In genomic region chr3:168544097-168544957, GRCh38 we compare ENCODE assay signal across 18 cellular contexts.
DNase-seq lines count a peak whose midpoint lies in the region; ATAC-seq, FAIRE-seq and TF ChIP-seq lines count a peak whose summit lies in the region.
"Had no signal": no experiment of that assay in that cellular context is flagged by ENCODE, and none has a peak within 500 bp of the region (broad histone marks: within the 10 kb centered on the region; RNA-seq: fewer than 3 reads in every experiment).

No MANE protein-coding gene starts in this region.

- H3K4me3 Mint-ChIP-seq in osteocyte (ENCODE audit: unreplicated experiment) (no peak overlapping the region), MCF 10A (ENCODE audit: unreplicated experiment) (no peak overlapping the region)
- H3K4me3 Mint-ChIP-seq: activated naive CD4-positive, alpha-beta T cell treated with anti-CD3 and anti-CD28 coated beads for 36 hours; B cell; IgD-negative memory B cell; T-helper 2 cell treated with Interferon-gamma antibody and Interleukin-4, amounts not matched to agents 5 μg/mL and 100 μg/mL, for 36 hours had no signal

- H2BK5ac ChIP-seq in H1 (ENCODE audit: low read depth, low read length), result peak overlapping the region; percentile 53; the same call in 1 of the 2 replicates

- no peak overlapping the region for H3K4me3 ChIP-seq in HEK293 (ENCODE audit: low read depth, low read length)
- no peak overlapping the region for H3K4me3 ChIP-seq in OCI-LY1 (ENCODE audit: low read depth, low read length, poor library complexity, severe bottlenecking)
- H3K4me3 ChIP-seq in H1 (ENCODE audit: extremely low read depth in 1 of 4, insufficient read depth in 2 of 4, low read depth in 3 of 4, low read length in 4 of 4), result no peak overlapping the region
- H3K4me3 ChIP-seq: left lung, sigmoid colon had no signal

- no peaks in the 10 kb centered on the region; the same call in 1 of the 2 replicates for H3K23me2 ChIP-seq in H1 (ENCODE audit: low read depth, low read length)

- no peak overlapping the region for H3K27ac ChIP-seq in HEK293 (ENCODE audit: extremely low read depth, low read depth, low read length)
- no peak overlapping the region for H3K27ac ChIP-seq in OCI-LY1 (ENCODE audit: low read depth, low read length, poor library complexity, severe bottlenecking)
- no peak overlapping the region for H3K27ac ChIP-seq in H1 (ENCODE audit: low read depth, low read length)
- H3K27ac ChIP-seq: left lung, sigmoid colon had no signal

- peaks cover 5% of the 10 kb centered on the region for H3K4me1 Mint-ChIP-seq in osteocyte (ENCODE audit: unreplicated experiment)
- H3K4me1 Mint-ChIP-seq in MCF 10A (ENCODE audit: insufficient read depth, unreplicated experiment), result no peaks in the 10 kb centered on the region
- H3K4me1 Mint-ChIP-seq: B cell, IgD-negative memory B cell had no signal

- H4K8ac ChIP-seq in H1 (ENCODE audit: extremely low read depth, insufficient read depth, low read length), result no peak overlapping the region

- peak; percentile 88 for FAIRE-seq in H1 (lab: Jason Lieb, UNC)

- no peak overlapping the region for H3K23ac ChIP-seq in H1 (ENCODE audit: insufficient read length)

- TF ChIP-seq EP300 in H1 (IDR thresholded peaks at IDR 0.05; ENCODE audit: borderline replicate concordance in 1 of 2, low read depth in 2 of 2, low read length in 2 of 2), result no peak

- no peaks in the 10 kb centered on the region for H3K79me2 ChIP-seq in OCI-LY1 (ENCODE audit: insufficient read depth, low read length)
- no peaks in the 10 kb centered on the region for H3K79me2 ChIP-seq in H1 (ENCODE audit: control insufficient read depth in 1 of 2, insufficient read depth in 2 of 2, low read length in 2 of 2)

- H4K91ac ChIP-seq in H1 (replicated peaks; ENCODE audit: insufficient read length, low read length), result no peak overlapping the region

- no peak overlapping the region for H2AFZ ChIP-seq in OCI-LY1 (ENCODE audit: low read length)
- no peak overlapping the region for H2AFZ ChIP-seq in H1 (ENCODE audit: low read length)

- no peak overlapping the region for H3K56ac ChIP-seq in H1 (replicated peaks; ENCODE audit: insufficient read length, low read depth, low read length)

- H4K5ac ChIP-seq in H1 (ENCODE audit: insufficient read length, low read depth, low read length), result no peak overlapping the region

- H3K36me3 Mint-ChIP-seq in osteocyte (ENCODE audit: unreplicated experiment) (no peaks in the 10 kb centered on the region), MCF 10A (ENCODE audit: insufficient read depth, unreplicated experiment) (no peaks in the 10 kb centered on the region)
- H3K36me3 Mint-ChIP-seq: IgD-negative memory B cell had no signal

- H2AK5ac ChIP-seq in H1 (ENCODE audit: low read depth, low read length), result no peak overlapping the region

- no peak for TF ChIP-seq CTCF in HEK293 (tag by site-specific recombination; IDR thresholded peaks at IDR 0.05)
- peak; percentile 32 for TF ChIP-seq CTCF in OCI-LY1 (IDR thresholded peaks at IDR 0.05; ENCODE audit: low read length)
- TF ChIP-seq CTCF in H1 (IDR thresholded peaks at IDR 0.05; ENCODE audit: control extremely low read depth in 1 of 3, insufficient read depth in 1 of 3, low read depth in 1 of 3, low read length in 3 of 3), result no peak
- peak; percentile 19 for TF ChIP-seq CTCF in osteocyte (IDR thresholded peaks at IDR 0.05)
- TF ChIP-seq CTCF in MCF 10A (IDR thresholded peaks at IDR 0.05; ENCODE audit: unreplicated experiment), result no peak

- no peak for TF ChIP-seq POLR2A in H1 (IDR thresholded peaks at IDR 0.05; ENCODE audit: control extremely low read depth in 1 of 2, low read depth in 2 of 2, low read length in 2 of 2)

- H3K27me3 Mint-ChIP-seq in osteocyte (ENCODE audit: unreplicated experiment) (no peaks in the 10 kb centered on the region), MCF 10A (ENCODE audit: insufficient read depth, unreplicated experiment) (peaks cover 84% of the 10 kb centered on the region)
- H3K27me3 Mint-ChIP-seq: B cell, IgD-negative memory B cell had no signal

- no peak overlapping the region for H3K4ac ChIP-seq in H1 (replicated peaks; ENCODE audit: insufficient read length, low read depth, low read length)

- BruUV-seq in MCF 10A (replicated peaks; lab: Mats Ljungman, UMichigan), result no TSS peak

- ATAC-seq in GM18519 (IDR thresholded peaks at IDR 0.05; ENCODE audit: low FRiP score, unreplicated experiment), result no peak
- ATAC-seq: left lung, Right ventricle myocardium inferior had no signal

- H4K20me1 ChIP-seq in OCI-LY1 (ENCODE audit: insufficient read depth, low read length) (no peaks in the 10 kb centered on the region), H1 (replicated peaks in 1 of 2; ENCODE audit: control insufficient read depth in 1 of 2, insufficient read depth in 2 of 2, low read length in 2 of 2) (no peaks in the 10 kb centered on the region)

- H2BK15ac ChIP-seq in H1 (ENCODE audit: low read length), result no peak overlapping the region

- no peak overlapping the region for H3K18ac ChIP-seq in H1 (ENCODE audit: extremely low read depth, low read length)

- H2BK12ac ChIP-seq in H1 (ENCODE audit: low read depth, low read length), result 0 out of 2 replicates have a peak overlapping the region, but pooled peaks have one; percentile 17

- H3K4me1 ChIP-seq in HEK293 (ENCODE audit: control insufficient read depth, insufficient read depth, low read length), result no peaks in the 10 kb centered on the region
- no peaks in the 10 kb centered on the region for H3K4me1 ChIP-seq in OCI-LY1 (ENCODE audit: insufficient read depth, low read length, severe bottlenecking)
- peaks cover 2 to 9% (median 4%) of the 10 kb centered on the region in 4 experiments; a peak in 4 of 7 replicates for H3K4me1 ChIP-seq in H1 (replicated peaks in 1 of 4; ENCODE audit: control insufficient read depth in 3 of 4, insufficient read depth in 4 of 4, low read length in 3 of 4)
- H3K4me1 ChIP-seq: left lung had no signal

- CTCF ChIA-PET in HEK293 (lab: Yijun Ruan, JAX), result interaction anchor here (0.6 to 1.2 kb wide), 2 partner anchors 76 to 330 kb away, joined by 5 to 7 read pairs; no protein-coding TSS in a partner anchor
- CTCF ChIA-PET in H1 (lab: Charles Lee; ENCODE audit: partially characterized antibody), result interaction anchor here (0.7 to 1.7 kb wide), 7 partner anchors 13 to 333 kb away, joined by 3 to 7 read pairs (median 3); no protein-coding TSS in a partner anchor
- CTCF ChIA-PET in MCF 10A (lab: Yijun Ruan, JAX), result interaction anchor here (0.6 to 0.7 kb wide), 2 partner anchors 17 to 329 kb away, joined by 3 to 7 read pairs; no protein-coding TSS in a partner anchor

- no peak overlapping the region for H2BK20ac ChIP-seq in H1 (ENCODE audit: low read length)

- DNase-seq in H1 (ENCODE audit: low read depth in 1 of 2, low spot score in 2 of 2) (no peak), osteocyte (ENCODE audit: extremely low spot score, unreplicated experiment) (no peak), MCF 10A (ENCODE audit: unreplicated experiment) (no peak)
- DNase-seq in stimulated activated CD4-positive, alpha-beta T cell treated with anti-CD3 and anti-CD28 coated beads, Interleukin-1b, Interleukin-23, amount 100 ng/mL, for 48 hours, result no peak
- DNase-seq: activated naive CD4-positive, alpha-beta T cell treated with anti-CD3 and anti-CD28 coated beads for 36 hours; hypothalamus; left lung; NCI-H2081 treated with DMSO at 0.1 percent for 48 hours; sigmoid colon; stimulated activated CD4-positive, alpha-beta T cell treated with anti-CD3 and anti-CD28 coated beads, Interleukin-4, amount 100 ng/mL, for 1 hour; stimulated activated CD8-positive, alpha-beta memory T cell treated with anti-CD3 and anti-CD28 coated beads, Interleukin-4, amount 100 ng/mL, for 48 hours had no signal

- POLR2A ChIA-PET in HEK293 (lab: Yijun Ruan, JAX) (no interaction called here), H1 (lab: Charles Lee; ENCODE audit: partially characterized antibody) (no interaction called here), MCF 10A (lab: Yijun Ruan, JAX) (no interaction called here)

- H3K27me3 ChIP-seq in OCI-LY1 (ENCODE audit: insufficient read depth, low read length), result no peaks in the 10 kb centered on the region
- H3K27me3 ChIP-seq in H1 (replicated peaks in 1 of 4; ENCODE audit: control insufficient read depth in 3 of 4, extremely low read depth in 1 of 4, insufficient read depth in 3 of 4, low read length in 3 of 4), result no peaks in the 10 kb centered on the region
- H3K27me3 ChIP-seq: left lung, sigmoid colon had no signal

- H3K9me3 ChIP-seq in HEK293 (ENCODE audit: control insufficient read depth, insufficient read depth, low read depth, low read length) (no peaks in the 10 kb centered on the region), OCI-LY1 (ENCODE audit: low read length) (no peaks in the 10 kb centered on the region), H1 (ENCODE audit: insufficient read depth in 2 of 2, low read depth in 1 of 2, low read length in 1 of 2) (no peaks in the 10 kb centered on the region)
- H3K9me3 ChIP-seq: left lung, sigmoid colon had no signal

- H2BK120ac ChIP-seq in H1 (replicated peaks; ENCODE audit: low read depth, low read length), result no peak overlapping the region

- intact Hi-C loops in MCF 10A (cut with micrococcal nuclease), result no loop called here

- no peak for TF ChIP-seq RAD21 in H1 (IDR thresholded peaks at IDR 0.05 in 1 of 2, conservative IDR thresholded peaks at IDR 0.05 in 1 of 2; ENCODE audit: low read depth in 2 of 2, low read length in 2 of 2)

- no peak overlapping the region for H3K27ac Mint-ChIP-seq in osteocyte (ENCODE audit: unreplicated experiment)
- no peak overlapping the region for H3K27ac Mint-ChIP-seq in MCF 10A (ENCODE audit: low read depth, unreplicated experiment)
- H3K27ac Mint-ChIP-seq: activated naive CD4-positive, alpha-beta T cell treated with anti-CD3 and anti-CD28 coated beads for 36 hours; B cell; IgD-negative memory B cell; T-helper 2 cell treated with Interferon-gamma antibody and Interleukin-4, amounts not matched to agents 5 μg/mL and 100 μg/mL, for 36 hours had no signal

- no peaks in the 10 kb centered on the region for H3K9me3 Mint-ChIP-seq in osteocyte (ENCODE audit: unreplicated experiment)
- H3K9me3 Mint-ChIP-seq in MCF 10A (ENCODE audit: unreplicated experiment), result no peaks in the 10 kb centered on the region
- H3K9me3 Mint-ChIP-seq: activated naive CD4-positive, alpha-beta T cell treated with anti-CD3 and anti-CD28 coated beads for 36 hours; T-helper 2 cell treated with Interferon-gamma antibody and Interleukin-4, amounts not matched to agents 5 μg/mL and 100 μg/mL, for 36 hours had no signal

- H3K4me2 ChIP-seq in OCI-LY1 (ENCODE audit: low read length), result no peak overlapping the region
- H3K4me2 ChIP-seq in H1 (ENCODE audit: insufficient read depth in 1 of 2, low read depth in 2 of 2, low read length in 2 of 2), result no peak overlapping the region; a peak in 1 of 4 replicates

- H3K36me3 ChIP-seq in HEK293 (ENCODE audit: control insufficient read depth in 2 of 2, insufficient read depth in 1 of 2, low read length in 2 of 2) (no peaks in the 10 kb centered on the region), OCI-LY1 (ENCODE audit: insufficient read depth, low read length) (no peaks in the 10 kb centered on the region), H1 (ENCODE audit: control insufficient read depth in 2 of 4, insufficient read depth in 4 of 4, low read length in 3 of 4) (no peaks in the 10 kb centered on the region)
- H3K36me3 ChIP-seq: left lung, sigmoid colon had no signal

- no peak overlapping the region for H3K14ac ChIP-seq in H1 (ENCODE audit: insufficient read length)

- no peaks in the 10 kb centered on the region for H3F3A ChIP-seq in OCI-LY1 (ENCODE audit: insufficient read depth, low read length)

- H3K9me2 ChIP-seq in OCI-LY1 (ENCODE audit: low read depth, low read length), result no peaks in the 10 kb centered on the region

- no peaks in the 10 kb centered on the region for H3K79me1 ChIP-seq in H1 (ENCODE audit: low read depth, low read length)

- no peak overlapping the region for H3K9ac ChIP-seq in OCI-LY1 (ENCODE audit: low read length)
- H3K9ac ChIP-seq in H1 (replicated peaks in 1 of 4; ENCODE audit: extremely low read depth in 1 of 4, low read depth in 3 of 4, low read length in 3 of 4), result no peak overlapping the region

Comparison
In these comparisons a context has a peak if more than half of its experiments do, and no peak if none do; other contexts are left out.
1. CTCF ChIP-seq: peak in OCI-LY1 (single experiment) and osteocyte (single experiment); none in HEK293 (single experiment), H1 (0 of 3) and MCF 10A (single experiment).